ENCODE assay signal across 10 cellular contexts in the genomic region with DNA sequence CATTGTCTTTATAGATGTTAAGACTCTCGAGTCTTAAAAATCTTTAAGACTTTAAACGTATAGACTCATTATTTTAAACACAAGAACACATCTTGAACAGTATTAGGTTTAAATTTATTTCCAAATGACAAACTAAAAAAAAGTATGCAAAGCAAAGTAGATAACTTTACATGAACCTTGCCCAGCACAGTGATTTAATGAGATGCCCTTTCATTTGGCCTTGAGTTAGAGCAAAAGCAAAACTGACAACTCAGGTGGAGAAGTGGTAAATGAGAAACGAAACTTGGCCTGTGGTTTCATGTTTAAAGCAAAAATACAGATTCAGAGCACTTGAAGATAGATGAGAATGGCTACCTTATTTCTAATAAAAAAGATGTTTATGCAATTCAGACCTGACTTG. TPM values are rescaled to one million over a fixed set of nuclear protein-coding genes. Genes with fewer than 3 reads are reported as not detected.
DNase-seq lines count a peak whose midpoint lies in the region; ATAC-seq and FAIRE-seq lines count a peak whose summit lies in the region.
"Had no signal": no experiment of that assay in that cellular context is flagged by ENCODE, and none has a peak within 500 bp of the region (broad histone marks: within the 10 kb centered on the region; RNA-seq: fewer than 3 reads in every experiment).

No MANE protein-coding gene starts in this region.

- ATAC-seq in GM21381 (IDR thresholded peaks at IDR 0.05; ENCODE audit: unreplicated experiment): peak; percentile 46
- peak; percentile 59 for ATAC-seq in HG03175 (IDR thresholded peaks at IDR 0.05; ENCODE audit: unreplicated experiment)
- peak; percentile 40 for ATAC-seq in activated T-helper 17 cell treated with anti-CD3 and anti-CD28 coated beads, Interleukin-2, amount 50 U/mL, for 72 hours (replicated peaks)
- no peak for ATAC-seq in sciatic nerve

- H3K4me1 Mint-ChIP-seq in activated T-helper 17 cell treated with anti-CD3 and anti-CD28 coated beads, Interleukin-2, amount 50 U/mL, for 72 hours: peaks cover 34% of the 10 kb centered on the region

- intact Hi-C loops in sciatic nerve (cut with DNase I): no loop called here

- H3K4me3 Mint-ChIP-seq in activated T-helper 17 cell treated with anti-CD3 and anti-CD28 coated beads, Interleukin-2, amount 50 U/mL, for 72 hours: peak overlapping the region; percentile 79

- no peaks in the 10 kb centered on the region for H3K27me3 Mint-ChIP-seq in activated T-helper 17 cell treated with anti-CD3 and anti-CD28 coated beads, Interleukin-2, amount 50 U/mL, for 72 hours

- peak; percentile 98 for FAIRE-seq in GM18507 (lab: Jason Lieb, UNC)

- peaks cover 16% of the 10 kb centered on the region for H3K36me3 Mint-ChIP-seq in activated T-helper 17 cell treated with anti-CD3 and anti-CD28 coated beads, Interleukin-2, amount 50 U/mL, for 72 hours (ENCODE audit: low read depth)

- DNase-seq in GM18507 (ENCODE audit: extremely low spot score, insufficient read length, low read depth) (no peak), islet precursor cell (no peak), NCI-H1417 treated with DMSO at 0.1 percent for 48 hours (lab: John Stamatoyannopoulos, UW) (no peak), sciatic nerve (ENCODE audit: low spot score) (no peak), NCI-H446 (lab: John Stamatoyannopoulos, UW) (no peak)
- DNase-seq: Kasumi-1, occipital lobe had no signal

- H3K27ac Mint-ChIP-seq in activated T-helper 17 cell treated with anti-CD3 and anti-CD28 coated beads, Interleukin-2, amount 50 U/mL, for 72 hours: peak overlapping the region; percentile 71

- H3K9me3 Mint-ChIP-seq in activated T-helper 17 cell treated with anti-CD3 and anti-CD28 coated beads, Interleukin-2, amount 50 U/mL, for 72 hours: no peaks in the 10 kb centered on the region

RNA-seq across cellular contexts. Expression of gene GPR15, which starts 8.6 kb away (rescaled TPM):
- total RNA-seq in activated T-helper 17 cell treated with anti-CD3 and anti-CD28 coated beads, Interleukin-2, amount 50 U/mL, for 72 hours: 10 to 100 TPM; 24.0 to 52.1 TPM
- total RNA-seq in sciatic nerve: 0.36 TPM
- total RNA-seq: occipital lobe had no signal

RNA-seq across cellular contexts. Expression of gene CLDND1, which starts 17.6 kb away (rescaled TPM):
- 100 to 1,000 TPM; 300 to 381 TPM for total RNA-seq in activated T-helper 17 cell treated with anti-CD3 and anti-CD28 coated beads, Interleukin-2, amount 50 U/mL, for 72 hours
- 185 TPM for total RNA-seq in sciatic nerve

RNA-seq across cellular contexts. Expression of gene OR5K2, which starts 42.9 kb away (rescaled TPM):
- total RNA-seq in activated T-helper 17 cell treated with anti-CD3 and anti-CD28 coated beads, Interleukin-2, amount 50 U/mL, for 72 hours: not detected
- not detected for total RNA-seq in sciatic nerve
- total RNA-seq: occipital lobe had no signal

RNA-seq across cellular contexts. Expression of gene CPOX, which starts 53.1 kb away (rescaled TPM):
- total RNA-seq in activated T-helper 17 cell treated with anti-CD3 and anti-CD28 coated beads, Interleukin-2, amount 50 U/mL, for 72 hours: 10 to 100 TPM; 64.2 to 75.9 TPM
- 16.9 TPM for total RNA-seq in sciatic nerve

Comparison
In these comparisons a context has a peak if more than half of its experiments do, and no peak if none do; other contexts are left out.
1. RNA of gene GPR15, which starts 8.6 kb away (total RNA-seq): 24.0 to 52.1 TPM in activated T-helper 17 cell treated with anti-CD3 and anti-CD28 coated beads, Interleukin-2, amount 50 U/mL, for 72 hours; 0.36 TPM in sciatic nerve (single experiment); every median in the first group is over 10 times any median in the second.